Comparison of ENCODE assay signal across 25 cellular contexts in genomic region chr20:39581034-39581433, GRCh38.
"Had no signal": no experiment of that assay in that cellular context is flagged by ENCODE, and none has a peak within 500 bp of the region (broad histone marks: within the 10 kb centered on the region; RNA-seq: fewer than 3 reads in every experiment).

No MANE protein-coding gene starts in this region.

- H3K9me3 ChIP-seq: lower lobe of right lung, ovary, prostate gland, right lobe of liver, testis, thyroid gland, transverse colon, upper lobe of left lung, vagina had no signal

- H3K4me3 ChIP-seq: lower lobe of right lung, ovary, prostate gland, right lobe of liver, smooth muscle cell, testis, thyroid gland, transverse colon, upper lobe of left lung, vagina had no signal

- DNase-seq: hippocampal formation; kidney glomerular epithelial cell; left cardiac atrium; lower lobe of right lung; mammary epithelial cell; mesenchymal stem cell; naive thymus-derived CD8-positive, alpha-beta T cell; ovary; posterior cingulate gyrus; right lobe of liver; stimulated activated CD4-positive, alpha-beta T cell treated with anti-CD3 and anti-CD28 coated beads, Interleukin-1b, Interleukin-23, amount 100 ng/mL, for 48 hours; stimulated activated CD4-positive, alpha-beta T cell treated with anti-CD3 and anti-CD28 coated beads, Interleukin-2, amount 100 ng/mL, for 48 hours; stimulated activated CD4-positive, alpha-beta T cell treated with anti-CD3 and anti-CD28 coated beads, Interleukin-4, amount 100 ng/mL, for 4 hours; stimulated activated CD8-positive, alpha-beta memory T cell treated with anti-CD3 and anti-CD28 coated beads, Interleukin-4, amount 100 ng/mL, for 48 hours; stimulated activated naive CD4-positive, alpha-beta T cell treated with Interleukin-2 at 50 U/mL for 16 hours; stimulated activated naive CD8-positive, alpha-beta T cell treated with anti-CD3 and anti-CD28 coated beads, Interleukin-15, amount 100 ng/mL, for 72 hours; testis; thyroid gland; transverse colon; upper lobe of left lung had no signal

- H3K4me1 ChIP-seq: lower lobe of right lung, prostate gland, right lobe of liver, testis, thyroid gland, transverse colon, upper lobe of left lung, vagina had no signal

- H3K4me1 Mint-ChIP-seq: naive thymus-derived CD8-positive, alpha-beta T cell; stimulated activated memory B cell treated with anti-CD40 and anti-IgM and Interleukin-4, amounts not matched to agents 10 μg/mL and 1 μg/mL and 100 μg/mL, for 72 hours; stimulated activated naive CD8-positive, alpha-beta T cell treated with anti-CD3 and anti-CD28 coated beads, Interleukin-15, amount 100 ng/mL, for 72 hours had no signal

- ATAC-seq: left cardiac atrium; left lobe of liver; lower lobe of right lung; naive thymus-derived CD8-positive, alpha-beta T cell; right lobe of liver; stimulated activated memory B cell treated with anti-CD40 and anti-IgM and Interleukin-4, amounts not matched to agents 10 μg/mL and 1 μg/mL and 100 μg/mL, for 72 hours; stimulated activated naive CD8-positive, alpha-beta T cell treated with anti-CD3 and anti-CD28 coated beads, Interleukin-15, amount 100 ng/mL, for 72 hours had no signal

- H3K27ac Mint-ChIP-seq: naive thymus-derived CD8-positive, alpha-beta T cell; stimulated activated memory B cell treated with anti-CD40 and anti-IgM and Interleukin-4, amounts not matched to agents 10 μg/mL and 1 μg/mL and 100 μg/mL, for 72 hours; stimulated activated naive CD8-positive, alpha-beta T cell treated with anti-CD3 and anti-CD28 coated beads, Interleukin-15, amount 100 ng/mL, for 72 hours had no signal

- H3K27me3 ChIP-seq: ovary, right lobe of liver, testis, thyroid gland, transverse colon, upper lobe of left lung, vagina had no signal

- H3K4me3 Mint-ChIP-seq: naive thymus-derived CD8-positive, alpha-beta T cell; stimulated activated memory B cell treated with anti-CD40 and anti-IgM and Interleukin-4, amounts not matched to agents 10 μg/mL and 1 μg/mL and 100 μg/mL, for 72 hours; stimulated activated naive CD8-positive, alpha-beta T cell treated with anti-CD3 and anti-CD28 coated beads, Interleukin-15, amount 100 ng/mL, for 72 hours had no signal

- H3K36me3 ChIP-seq: lower lobe of right lung, ovary, prostate gland, right lobe of liver, thyroid gland, transverse colon, upper lobe of left lung, vagina had no signal

- H3K27ac ChIP-seq: lower lobe of right lung, ovary, prostate gland, right lobe of liver, testis, thyroid gland, transverse colon, upper lobe of left lung, vagina had no signal

- H3K36me3 Mint-ChIP-seq: naive thymus-derived CD8-positive, alpha-beta T cell; stimulated activated memory B cell treated with anti-CD40 and anti-IgM and Interleukin-4, amounts not matched to agents 10 μg/mL and 1 μg/mL and 100 μg/mL, for 72 hours had no signal

- H3K27me3 Mint-ChIP-seq: stimulated activated memory B cell treated with anti-CD40 and anti-IgM and Interleukin-4, amounts not matched to agents 10 μg/mL and 1 μg/mL and 100 μg/mL, for 72 hours had no signal

- H3K4me2 ChIP-seq: smooth muscle cell had no signal
